In the genomic region with DNA sequence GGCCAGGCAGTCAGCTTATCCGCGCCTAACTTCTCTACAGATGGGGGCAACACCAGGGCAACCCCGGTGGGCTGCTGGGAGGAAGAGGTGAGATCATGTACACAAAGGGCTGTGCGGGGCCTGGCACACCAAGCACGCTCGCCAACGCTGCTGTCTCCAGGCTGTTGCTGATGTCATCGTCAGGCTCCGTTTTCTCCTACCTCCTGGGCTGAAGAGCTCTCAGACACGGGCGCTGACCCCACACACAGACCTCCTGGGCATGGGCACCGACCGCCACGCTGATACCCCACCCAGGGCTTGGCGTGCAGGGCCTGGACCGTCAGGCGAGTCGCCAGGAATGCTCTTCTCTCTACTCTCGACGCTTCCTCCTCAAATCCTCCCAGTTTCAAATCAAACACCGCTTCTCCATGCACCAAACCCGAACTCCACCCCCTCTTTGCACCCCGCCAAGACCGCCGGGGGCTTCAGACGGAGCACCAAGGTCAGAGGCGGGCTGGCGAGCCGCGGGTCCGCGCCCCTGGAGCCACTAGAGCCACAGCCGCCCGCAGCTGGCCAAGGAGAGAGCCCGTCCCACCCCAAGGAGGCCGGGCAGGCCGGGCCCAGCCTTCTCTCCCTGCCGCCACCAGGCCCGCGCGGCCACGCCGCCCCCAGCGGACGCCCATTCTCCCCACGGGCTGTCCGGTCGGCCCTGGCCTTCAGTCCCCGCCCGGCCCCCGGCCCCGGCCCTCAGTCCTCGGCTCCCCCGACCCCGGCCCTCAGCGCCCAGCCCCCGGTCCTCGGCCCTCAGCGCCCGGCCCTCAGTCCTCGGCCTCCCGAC, we compare ENCODE assay signal across 8 cellular contexts. TPM values are rescaled to one million over a fixed set of nuclear protein-coding genes. Genes with fewer than 3 reads are reported as not detected.
A peak's percentile ranks its signal among the peaks of the same experiment; 100 is the strongest.
DNase-seq lines count a peak whose midpoint lies in the region; ATAC-seq and TF ChIP-seq lines count a peak whose summit lies in the region.

No MANE protein-coding gene starts in this region.

- TF ChIP-seq CTCF in GM12865 (IDR thresholded peaks at IDR 0.05; ENCODE audit: insufficient read depth, low read depth, low read length, missing control alignments) (no peak), left lung (IDR thresholded peaks at IDR 0.05) (no peak)

- intact Hi-C loops in left lung (cut with DNase I) = no loop called here

- H3K36me3 ChIP-seq in NT2/D1 (ENCODE audit: insufficient read depth, insufficient read length, low read length) (peaks cover 13% of the 10 kb centered on the region), left lung (no peaks in the 10 kb centered on the region)

- DNase-seq in GM12865 (ENCODE audit: low read depth) (peak; percentile 25), NT2/D1 (ENCODE audit: low read depth, low spot score) (no peak), T47D (ENCODE audit: low read depth in 1 of 2, low spot score in 1 of 2) (peak; percentile 34 to 69), left lung (peak in 1 of 2 donors; percentile 86), NCI-H2171 (lab: John Stamatoyannopoulos, UW) (no peak)
- DNase-seq in stimulated activated naive CD4-positive, alpha-beta T cell treated with Interleukin-2 at 50 U/mL for 16 hours (lab: John Stamatoyannopoulos, UW) = peak; percentile 38

- peak; percentile 57 for ATAC-seq in left lung
- no peak for ATAC-seq in HG03280 (IDR thresholded peaks at IDR 0.05; ENCODE audit: unreplicated experiment)
- ATAC-seq in HG03196 (IDR thresholded peaks at IDR 0.05; ENCODE audit: unreplicated experiment) = no peak

- no peaks in the 10 kb centered on the region for H3K9me3 ChIP-seq in NT2/D1 (ENCODE audit: insufficient read depth, low read length)
- H3K9me3 ChIP-seq in left lung = no peaks in the 10 kb centered on the region

- H3K4me1 ChIP-seq in NT2/D1 (ENCODE audit: insufficient read depth, insufficient read length) (peaks cover 20% of the 10 kb centered on the region), left lung (peaks cover 37 to 61% of the 10 kb centered on the region in 2 donors)

- H3K27ac ChIP-seq in left lung = peak overlapping the region in 1 of 2 donors; percentile 70

- in situ Hi-C loops in T47D (cut with HindIII; ENCODE audit: low pct_unique_long_range_greater_than_20kb, low sequenced_read_pairs) = no loop called here

- H3K27me3 ChIP-seq in NT2/D1 (ENCODE audit: insufficient read depth, insufficient read length) (peaks cover 5% of the 10 kb centered on the region), left lung (peaks cover 0 to 11% of the 10 kb centered on the region in 2 donors)

- H3K9ac ChIP-seq in NT2/D1 (ENCODE audit: insufficient read length, low read depth) = peak overlapping the region; percentile 79

- H3K4me3 ChIP-seq in GM12865 (ENCODE audit: low read depth, low read length) = peak overlapping the region; percentile 71
- H3K4me3 ChIP-seq in NT2/D1 (ENCODE audit: insufficient read length, low read depth) = peak overlapping the region; percentile 59
- H3K4me3 ChIP-seq in left lung = peak overlapping the region; percentile 67 to 89

RNA-seq across cellular contexts. Expression of a gene that starts 0.8 kb away (rescaled TPM):
- total RNA-seq in left lung = 10 to 100 TPM; 57.1 to 69.9 TPM

RNA-seq across cellular contexts. Expression of a gene that starts 7.3 kb away (rescaled TPM):
- 1 to 10 TPM; 2.2 to 3.5 TPM for total RNA-seq in left lung

RNA-seq across cellular contexts. Expression of a gene that starts 12.6 kb away (rescaled TPM):
- total RNA-seq in left lung = not detected

RNA-seq across cellular contexts. Expression of a gene that starts 33.4 kb away (rescaled TPM):
- 10 to 100 TPM; 73.1 to 76.4 TPM for total RNA-seq in left lung

RNA-seq across cellular contexts. Expression of a gene that starts 34.0 kb away (rescaled TPM):
- total RNA-seq in left lung = 10 to 100 TPM; 45.5 to 50.1 TPM

Comparison
In these comparisons a context has a peak if more than half of its experiments do, and no peak if none do; other contexts are left out.
1. DNase-seq: peak in GM12865 (single experiment), T47D (2 of 2) and stimulated activated naive CD4-positive, alpha-beta T cell treated with Interleukin-2 at 50 U/mL for 16 hours (single experiment); none in NT2/D1 (single experiment) and NCI-H2171 (single experiment).
2. Peak in every context shown above with its lines, with median percentiles within 50 percentile points of each other: H3K4me3 ChIP-seq.